8 cellular contexts compared by ENCODE assay signal in genomic region chr7:80392229-80393169, GRCh38.
DNase-seq lines count a peak whose midpoint lies in the region; ATAC-seq and TF ChIP-seq lines count a peak whose summit lies in the region.

No MANE protein-coding gene starts in this region.

- H3K9ac ChIP-seq in Karpas-422 (ENCODE audit: low read length), result no peak overlapping the region
- no peak overlapping the region for H3K9ac ChIP-seq in adipocyte (ENCODE audit: low read length)

- no peaks in the 10 kb centered on the region for H3K9me3 ChIP-seq in CD4-positive, alpha-beta T cell (ENCODE audit: control insufficient read depth, low read length)
- peaks cover 11% of the 10 kb centered on the region for H3K9me3 ChIP-seq in Karpas-422 (ENCODE audit: low read length)
- no peaks in the 10 kb centered on the region for H3K9me3 ChIP-seq in adipocyte (ENCODE audit: control insufficient read depth, low read length)
- no peaks in the 10 kb centered on the region for H3K9me3 ChIP-seq in left lung

- intact Hi-C loops in CD4-positive, alpha-beta T cell (cut with DNase I, micrococcal nuclease), result loop anchor here (2.0 to 10.0 kb wide), 5 partner anchors 258 to 332 kb away; partner anchors contain the start of gene GNAI1 (in 1 of the 2)
- intact Hi-C loops in left lung (cut with DNase I), result loop anchor here in 1 of 2 donors (10.0 kb wide), 1 partner anchor 328 kb away; no protein-coding TSS in a partner anchor
- intact Hi-C loops in posterior vena cava (cut with DNase I), result no loop called here

- H3K9me3 Mint-ChIP-seq in CD4-positive, alpha-beta T cell, result no peaks in the 10 kb centered on the region
- H3K9me3 Mint-ChIP-seq in WTC11, result peaks cover 11% of the 10 kb centered on the region

- H3K36me3 ChIP-seq in Karpas-422 (ENCODE audit: insufficient read depth, low read length) (no peaks in the 10 kb centered on the region), adipocyte (ENCODE audit: control insufficient read depth, insufficient read depth, low read length, severe bottlenecking) (no peaks in the 10 kb centered on the region), left lung (no peaks in the 10 kb centered on the region)

- H3K9me2 ChIP-seq in Karpas-422 (replicated peaks; ENCODE audit: insufficient read depth, low read length), result no peaks in the 10 kb centered on the region

- no peak overlapping the region for H3K4me3 Mint-ChIP-seq in CD4-positive, alpha-beta T cell
- H3K4me3 Mint-ChIP-seq in WTC11, result no peak overlapping the region

- H3K4me2 ChIP-seq in Karpas-422 (ENCODE audit: low read depth, low read length, poor library complexity, severe bottlenecking), result no peak overlapping the region

- no peak overlapping the region for H3K27ac ChIP-seq in CD4-positive, alpha-beta T cell (ENCODE audit: low read depth, low read length)
- H3K27ac ChIP-seq in Karpas-422 (ENCODE audit: low read length) (no peak overlapping the region), left lung (no peak overlapping the region)

- CTCF ChIA-PET in CD4-positive, alpha-beta T cell (lab: Charles Lee), result no interaction called here
- CTCF ChIA-PET in WTC11 (lab: Charles Lee), result interaction anchor here (0.7 to 1.4 kb wide), 8 partner anchors 12 to 332 kb away, joined by 3 to 11 read pairs (median 3); partner anchors contain the start of gene GNAI1

- POLR2A ChIA-PET in CD4-positive, alpha-beta T cell (lab: Charles Lee), result no interaction called here
- POLR2A ChIA-PET in WTC11 (lab: Charles Lee), result no interaction called here

- no peaks in the 10 kb centered on the region for H3K79me2 ChIP-seq in Karpas-422 (ENCODE audit: low read length)

- no peaks in the 10 kb centered on the region for H4K20me1 ChIP-seq in Karpas-422 (ENCODE audit: insufficient read depth, low read depth, low read length)

- no peak overlapping the region for H2AFZ ChIP-seq in Karpas-422 (ENCODE audit: low read length)

- TF ChIP-seq CTCF in CD4-positive, alpha-beta T cell (IDR thresholded peaks at IDR 0.05), result peak; percentile 38
- TF ChIP-seq CTCF in left lung (IDR thresholded peaks at IDR 0.05) (peak in 1 of 2 donors; percentile 32), WTC11 (IDR thresholded peaks at IDR 0.05) (no peak)

- H3K27ac Mint-ChIP-seq in CD4-positive, alpha-beta T cell, result no peak overlapping the region
- H3K27ac Mint-ChIP-seq in WTC11, result no peak overlapping the region

- H3K27me3 ChIP-seq in CD4-positive, alpha-beta T cell (ENCODE audit: control insufficient read depth, insufficient read depth, low read length), result no peaks in the 10 kb centered on the region
- H3K27me3 ChIP-seq in Karpas-422 (ENCODE audit: low read length) (no peaks in the 10 kb centered on the region), adipocyte (replicated peaks; ENCODE audit: control insufficient read depth, insufficient read depth, low read length) (no peaks in the 10 kb centered on the region), left lung (no peaks in the 10 kb centered on the region)

- no peak overlapping the region for H3K4me3 ChIP-seq in Karpas-422 (ENCODE audit: low read length)
- H3K4me3 ChIP-seq in adipocyte (ENCODE audit: low read length), result no peak overlapping the region
- H3K4me3 ChIP-seq in left lung, result no peak overlapping the region

- H3K4me1 Mint-ChIP-seq in CD4-positive, alpha-beta T cell (ENCODE audit: low read depth), result no peaks in the 10 kb centered on the region
- H3K4me1 Mint-ChIP-seq in WTC11, result peaks cover 3% of the 10 kb centered on the region

- DNase-seq in CD4-positive, alpha-beta T cell, result no peak
- DNase-seq in Karpas-422 (peak; percentile 43), adipocyte (ENCODE audit: low read depth) (peak; percentile 85), left lung (no peak), posterior vena cava (ENCODE audit: low spot score) (no peak), WTC11 (ENCODE audit: low spot score) (no peak), HK-2 (ENCODE audit: unreplicated experiment) (no peak)
- DNase-seq in activated CD4-positive, CD25-positive, alpha-beta regulatory T cell treated with anti-CD3 and anti-CD28 coated beads, Interleukin-2, amount 50 U/mL, for 72 hours, result no peak

- no peak for ATAC-seq in CD4-positive, alpha-beta T cell (ENCODE audit: poor library complexity)
- ATAC-seq in left lung (peak; percentile 53), WTC11 (no peak)

- H3K36me3 Mint-ChIP-seq in CD4-positive, alpha-beta T cell (ENCODE audit: low read depth), result no peaks in the 10 kb centered on the region
- H3K36me3 Mint-ChIP-seq in WTC11, result no peaks in the 10 kb centered on the region

- H3K4me1 ChIP-seq in Karpas-422 (ENCODE audit: low read length) (no peaks in the 10 kb centered on the region), adipocyte (ENCODE audit: control insufficient read depth, insufficient read depth, low read length) (no peaks in the 10 kb centered on the region), left lung (no peaks in the 10 kb centered on the region)

- H3K27me3 Mint-ChIP-seq in CD4-positive, alpha-beta T cell, result no peaks in the 10 kb centered on the region
- H3K27me3 Mint-ChIP-seq in WTC11 (ENCODE audit: low read depth), result no peaks in the 10 kb centered on the region

TF ChIP-seq in WTC11, 78 proteins besides CTCF, POLR2A, EP300 and RAD21:
- no peak for TF ChIP-seq OVOL2 (CRISPR knock-in tag; IDR thresholded peaks at IDR 0.05; ENCODE audit: borderline replicate concordance)
- no peak for TF ChIP-seq ZNF512 (CRISPR knock-in tag; IDR thresholded peaks at IDR 0.05; ENCODE audit: borderline replicate concordance)
- TF ChIP-seq SP1 (CRISPR knock-in tag; conservative IDR thresholded peaks at IDR 0.05), result no peak

Comparison
In these comparisons a context has a peak if more than half of its experiments do, and no peak if none do; other contexts are left out.
1. DNase-seq: peak in Karpas-422 (single experiment) and adipocyte (single experiment); none in CD4-positive, alpha-beta T cell (0 of 10), left lung (0 of 2), posterior vena cava (single experiment), WTC11 (single experiment), activated CD4-positive, CD25-positive, alpha-beta regulatory T cell treated with anti-CD3 and anti-CD28 coated beads, Interleukin-2, amount 50 U/mL, for 72 hours (single experiment) and HK-2 (single experiment).
2. intact Hi-C loops: an anchor here in CD4-positive, alpha-beta T cell (2.0 to 10.0 kb wide); none called in posterior vena cava.